Comparison of ENCODE assay signal across 15 cellular contexts in the genomic region with DNA sequence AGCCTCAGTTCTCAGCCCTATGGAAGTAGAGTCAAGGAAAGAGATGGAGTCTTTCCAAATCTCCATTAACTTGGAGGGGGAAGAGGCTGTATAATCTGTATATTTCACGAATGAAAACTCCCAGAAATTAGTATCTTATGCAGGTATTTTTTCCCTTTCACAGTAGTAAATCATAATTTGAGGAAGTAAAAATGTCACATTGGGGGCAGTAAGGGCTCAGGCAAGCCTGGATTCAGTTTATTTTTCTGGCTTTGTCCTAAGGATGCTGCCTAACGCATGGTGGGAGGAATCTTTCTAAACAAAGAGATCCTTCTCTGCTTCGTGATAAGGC. TPM values are rescaled to one million over a fixed set of nuclear protein-coding genes. Genes with fewer than 3 reads are reported as not detected.
DNase-seq lines count a peak whose midpoint lies in the region; ATAC-seq and TF ChIP-seq lines count a peak whose summit lies in the region.
"Had no signal": no experiment of that assay in that cellular context is flagged by ENCODE, and none has a peak within 500 bp of the region (broad histone marks: within the 10 kb centered on the region; RNA-seq: fewer than 3 reads in every experiment).

No MANE protein-coding gene starts in this region.

- no peaks in the 10 kb centered on the region for H3K9me3 ChIP-seq in mammary epithelial cell (replicated peaks; ENCODE audit: insufficient read depth, low read length)
- no peaks in the 10 kb centered on the region for H3K9me3 ChIP-seq in mesodermal cell (ENCODE audit: control insufficient read depth, low read length)
- H3K9me3 ChIP-seq in transverse colon: no peaks in the 10 kb centered on the region

- H3K36me3 Mint-ChIP-seq in MCF 10A (ENCODE audit: insufficient read depth, unreplicated experiment): peaks cover 27% of the 10 kb centered on the region

- 35% methylated on average over 3 of the region's 3 CpGs for WGBS in mammary epithelial cell (ENCODE audit: low coverage, missing lambda C conversion rate)
- WGBS in mesodermal cell (ENCODE audit: insufficient coverage in 2 of 2), 2 experiments: 21 to 40% methylated on average over 2 of the region's 3 CpGs
- 14 to 37% methylated on average over 2 to 3 of the region's 3 CpGs for WGBS in transverse colon (ENCODE audit: low coverage in 1 of 2), 2 donors

- no TSS peak for BruUV-seq in MCF 10A (replicated peaks; lab: Mats Ljungman, UMichigan)
- no TSS peak for BruUV-seq in mammary epithelial cell (replicated peaks; lab: Mats Ljungman, UMichigan)

- H4K20me1 ChIP-seq in mammary epithelial cell (ENCODE audit: insufficient read depth, low read length): no peaks in the 10 kb centered on the region

- intact Hi-C loops in MCF 10A (cut with micrococcal nuclease): loop anchor here (5.0 kb wide), 1 partner anchor 168 kb away; a partner anchor contains a TSS
- intact Hi-C loops in mammary epithelial cell (cut with micrococcal nuclease): loop anchor here (5.0 kb wide), 1 partner anchor 213 kb away; no protein-coding TSS in a partner anchor
- intact Hi-C loops in transverse colon (cut with DNase I; ENCODE audit: low total_unique reads): no loop called here

- no peaks in the 10 kb centered on the region for H3K79me2 ChIP-seq in mammary epithelial cell (ENCODE audit: insufficient read depth, low read length)

- DNase-seq in MCF 10A (ENCODE audit: unreplicated experiment) (no peak), mammary epithelial cell (no peak), coronary artery (ENCODE audit: low spot score) (no peak), transverse colon (no peak), GM19238 (ENCODE audit: insufficient read length, low spot score) (no peak), NCI-H187 treated with DMSO at 0.1 percent for 48 hours (lab: John Stamatoyannopoulos, UW) (no peak)
- DNase-seq: activated CD4-positive, alpha-beta memory T cell treated with anti-CD3 and anti-CD28 coated beads, Interleukin-2, amount 10 ng/mL, durations not matched to agents 7 days and 5 days; activated gamma-delta T cell; central memory CD4-positive, alpha-beta T cell; NCI-H2227 treated with DMSO at 0.1 percent for 48 hours; nephron progenitor cell; stimulated activated CD4-positive, alpha-beta T cell treated with anti-CD3 and anti-CD28 coated beads, Interleukin-12 subunit alpha, Interleukin-12 subunit beta, amount 100 ng/mL, for 4 hours had no signal

- no peak overlapping the region for H2AFZ ChIP-seq in mammary epithelial cell (ENCODE audit: low read depth, low read length)

- peak overlapping the region; percentile 35 for H3K27ac Mint-ChIP-seq in MCF 10A (ENCODE audit: low read depth, unreplicated experiment)
- H3K27ac Mint-ChIP-seq: activated CD4-positive, alpha-beta memory T cell treated with anti-CD3 and anti-CD28 coated beads, Interleukin-2, amount 10 ng/mL, durations not matched to agents 7 days and 5 days; nephron progenitor cell had no signal

- H3K36me3 ChIP-seq in mammary epithelial cell (ENCODE audit: insufficient read depth, low read length): peaks cover 20% of the 10 kb centered on the region
- peaks cover 24% of the 10 kb centered on the region for H3K36me3 ChIP-seq in mesodermal cell (ENCODE audit: control insufficient read depth, insufficient read depth, low read length)
- peaks cover 0 to 12% (median 5%) of the 10 kb centered on the region in 4 donors for H3K36me3 ChIP-seq in transverse colon

- TF ChIP-seq CTCF in MCF 10A (IDR thresholded peaks at IDR 0.05; ENCODE audit: unreplicated experiment): no peak
- no peak for TF ChIP-seq CTCF in mammary epithelial cell (conservative IDR thresholded peaks at IDR 0.05 in 1 of 2, IDR thresholded peaks at IDR 0.05 in 1 of 2; ENCODE audit: extremely low read depth in 1 of 2, insufficient read depth in 1 of 2, low read depth in 1 of 2, low read length in 2 of 2)
- TF ChIP-seq CTCF in coronary artery (IDR thresholded peaks at IDR 0.05): no peak
- no peak for TF ChIP-seq CTCF in transverse colon (IDR thresholded peaks at IDR 0.05)

- CTCF ChIA-PET in MCF 10A (lab: Yijun Ruan, JAX) (interaction anchor here (1.1 to 6.7 kb wide), 3 partner anchors 8 to 132 kb away, joined by 4 to 80 read pairs (median 5); no protein-coding TSS in a partner anchor), mammary epithelial cell (lab: Charles Lee; ENCODE audit: low non-redundant PET) (no interaction called here)

- ATAC-seq in HG03159 (IDR thresholded peaks at IDR 0.05; ENCODE audit: unreplicated experiment): no peak

- in situ Hi-C loops in mammary epithelial cell (cut with MboI; ENCODE audit: low sequenced_read_pairs in 2 of 2): loop anchor here in 1 of 2 donors (25.0 kb wide), 1 partner anchor 237 kb away; no protein-coding TSS in a partner anchor
- in situ Hi-C loops in transverse colon (cut with MboI; ENCODE audit: low pct_ligation_motif_present in 1 of 4, low pct_unique_long_range_greater_than_20kb in 1 of 4, low sequenced_read_pairs in 3 of 4): loop anchor here in 1 of 4 donors (25.0 kb wide), 1 partner anchor 237 kb away; no protein-coding TSS in a partner anchor

- no peaks in the 10 kb centered on the region for H3K27me3 Mint-ChIP-seq in MCF 10A (ENCODE audit: insufficient read depth, unreplicated experiment)
- H3K27me3 Mint-ChIP-seq: activated CD4-positive, alpha-beta memory T cell treated with anti-CD3 and anti-CD28 coated beads, Interleukin-2, amount 10 ng/mL, durations not matched to agents 7 days and 5 days had no signal

- no peak for TF ChIP-seq EP300 in transverse colon (IDR thresholded peaks at IDR 0.05; ENCODE audit: low read depth)

- peaks cover 18% of the 10 kb centered on the region for H3K4me1 Mint-ChIP-seq in MCF 10A (ENCODE audit: insufficient read depth, unreplicated experiment)

- H3K4me1 ChIP-seq in mammary epithelial cell (ENCODE audit: insufficient read depth, low read length) (peaks cover 50% of the 10 kb centered on the region), mesodermal cell (ENCODE audit: control insufficient read depth, insufficient read depth, low read length, poor library complexity, severe bottlenecking) (peaks cover 37% of the 10 kb centered on the region), transverse colon (peaks cover 28 to 62% (median 47%) of the 10 kb centered on the region in 4 donors)

- TF ChIP-seq POLR2A in transverse colon (IDR thresholded peaks at IDR 0.05): no peak

- no peak overlapping the region for H3K4me2 ChIP-seq in mammary epithelial cell (ENCODE audit: insufficient read depth, low read depth, low read length)

- H3K27ac ChIP-seq in mammary epithelial cell (ENCODE audit: insufficient read depth, low read depth, low read length) (no peak overlapping the region), coronary artery (peak overlapping the region in 1 of 2 donors; percentile 65), mesodermal cell (ENCODE audit: low read depth, low read length, severe bottlenecking) (peak overlapping the region; percentile 86), transverse colon (peak overlapping the region; percentile 68 to 83 (median 76))

- no peaks in the 10 kb centered on the region for H3K9me3 Mint-ChIP-seq in MCF 10A (ENCODE audit: unreplicated experiment)
- H3K9me3 Mint-ChIP-seq: activated CD4-positive, alpha-beta memory T cell treated with anti-CD3 and anti-CD28 coated beads, Interleukin-2, amount 10 ng/mL, durations not matched to agents 7 days and 5 days; nephron progenitor cell had no signal

- H3K9ac ChIP-seq in mammary epithelial cell (ENCODE audit: insufficient read depth, low read length): no peak overlapping the region

- POLR2A ChIA-PET in MCF 10A (lab: Yijun Ruan, JAX): interaction anchor here (1.0 to 1.6 kb wide), 3 partner anchors 9 to 131 kb away, joined by 4 to 8 read pairs (median 4); a partner anchor contains a TSS

- dilution Hi-C loops in mammary epithelial cell (cut with HindIII; ENCODE audit: low sequenced_read_pairs): loop anchor here (25.0 kb wide), 1 partner anchor 237 kb away; no protein-coding TSS in a partner anchor

- H3K27me3 ChIP-seq in mammary epithelial cell (ENCODE audit: insufficient read depth, low read length): no peaks in the 10 kb centered on the region
- H3K27me3 ChIP-seq in transverse colon: no peaks in the 10 kb centered on the region

- no peak overlapping the region for H3K4me3 ChIP-seq in mammary epithelial cell (replicated peaks in 1 of 3; ENCODE audit: insufficient read depth in 1 of 3, low read depth in 2 of 3, low read length in 3 of 3)
- H3K4me3 ChIP-seq in coronary artery: peak overlapping the region; percentile 47
- no peak overlapping the region for H3K4me3 ChIP-seq in mesodermal cell (ENCODE audit: extremely low read depth, insufficient read depth, low read length, poor library complexity, severe bottlenecking)
- no peak overlapping the region for H3K4me3 ChIP-seq in transverse colon

- no peak overlapping the region for H3K4me3 Mint-ChIP-seq in MCF 10A (ENCODE audit: unreplicated experiment)
- H3K4me3 Mint-ChIP-seq: activated CD4-positive, alpha-beta memory T cell treated with anti-CD3 and anti-CD28 coated beads, Interleukin-2, amount 10 ng/mL, durations not matched to agents 7 days and 5 days; nephron progenitor cell had no signal

RNA-seq across cellular contexts. Expression of a gene that starts 35.7 kb away (rescaled TPM):
- total RNA-seq in MCF 10A (2022) (not detected in 2 replicates), mammary epithelial cell (not detected), transverse colon (1 to 10 TPM; 1.9 to 6.8 (median 3.6) TPM)
- polyA plus RNA-seq in mammary epithelial cell: not detected
- not detected for polyA minus RNA-seq in mammary epithelial cell
- polyA plus RNA-seq in mesodermal cell (2013, experiment 1 of 2): 0.66 TPM
- not detected for polyA plus RNA-seq in mesodermal cell (2013, experiment 2 of 2)
- total RNA-seq: activated CD4-positive, alpha-beta memory T cell treated with anti-CD3 and anti-CD28 coated beads, Interleukin-2, amount 10 ng/mL, durations not matched to agents 7 days and 5 days; RPMI7951 had no signal
